In the genomic region with DNA sequence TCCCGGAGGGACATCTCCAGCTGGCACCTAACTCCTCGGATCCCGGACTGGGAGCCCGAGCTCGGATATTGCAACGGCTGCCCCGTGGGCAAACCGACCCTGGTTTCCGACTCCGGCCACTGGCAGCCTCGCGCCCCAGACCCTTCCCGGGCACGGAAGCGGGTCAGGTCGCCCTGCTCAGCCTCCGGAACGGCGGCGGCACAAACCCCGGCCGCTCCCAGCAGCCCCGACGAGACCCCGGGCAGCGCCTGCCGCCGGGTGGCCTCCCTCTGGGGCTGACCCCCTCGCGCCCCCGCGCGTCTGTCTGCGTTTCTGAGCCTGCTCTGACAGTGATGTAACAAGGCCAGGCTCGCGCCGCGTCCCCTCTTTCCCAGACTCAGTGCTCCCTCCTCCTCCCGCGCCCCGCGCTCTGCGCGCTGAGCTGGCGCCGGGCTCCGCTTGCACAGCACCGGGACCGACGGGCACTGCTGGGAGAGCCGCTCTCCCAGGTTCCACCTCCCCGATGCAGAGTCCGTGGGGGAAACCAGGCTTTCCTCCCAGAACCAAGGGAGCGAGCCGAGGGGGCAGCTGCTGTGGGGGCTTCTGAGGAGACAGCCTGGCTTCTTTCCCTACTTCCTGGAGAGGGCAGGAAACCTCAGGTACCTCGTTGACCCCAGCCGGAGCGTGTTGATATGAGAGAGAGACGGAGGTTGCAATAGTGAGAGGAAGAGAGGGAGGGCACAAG, we compare ENCODE assay signal across 13 cellular contexts. TPM values are rescaled to one million over a fixed set of nuclear protein-coding genes. Genes with fewer than 3 reads are reported as not detected.
A peak's percentile ranks its signal among the peaks of the same experiment; 100 is the strongest.
DNase-seq lines count a peak whose midpoint lies in the region; ATAC-seq and TF ChIP-seq lines count a peak whose summit lies in the region.
"Had no signal": no experiment of that assay in that cellular context is flagged by ENCODE, and none has a peak within 500 bp of the region (broad histone marks: within the 10 kb centered on the region; RNA-seq: fewer than 3 reads in every experiment).

Gene TMEM215 (plus strand): TSS at position 373 of the 724 bp plus-strand sequence. CDS start 644 bp downstream, outside the sequence.

- DNase-seq in NCI-H82 treated with DMSO at 0.1 percent for 48 hours (lab: John Stamatoyannopoulos, UW; ENCODE audit: unreplicated experiment) (peak; percentile 9), heart right ventricle (no peak), retina (peak; percentile 94), caudate nucleus (lab: John Stamatoyannopoulos, UW) (no peak), Caco-2 (no peak)
- DNase-seq: activated CD4-positive, CD25-positive, alpha-beta regulatory T cell; KBM-7; PC-3 had no signal

- H3K36me3 Mint-ChIP-seq in Caco-2 (ENCODE audit: insufficient read depth, unreplicated experiment): no peaks in the 10 kb centered on the region

- H3K36me3 ChIP-seq in HUES48 (ENCODE audit: control insufficient read depth, insufficient read depth, low read length) (no peaks in the 10 kb centered on the region), heart right ventricle (no peaks in the 10 kb centered on the region), Caco-2 (ENCODE audit: control insufficient read depth, insufficient read depth, low read length) (no peaks in the 10 kb centered on the region)

- intact Hi-C loops in heart right ventricle (cut with DNase I) (loop anchor here in 2 of 10 donors (10.0 kb wide), 2 partner anchors 61 to 81 kb away; no protein-coding TSS in a partner anchor), Caco-2 (cut with micrococcal nuclease; ENCODE audit: unreplicated experiment) (no loop called here)

- no peak within 1 kb of the TSS for H3K27ac ChIP-seq in HUES48 (ENCODE audit: low read depth, low read length)
- H3K27ac ChIP-seq in heart right ventricle: no peak within 1 kb of the TSS
- no peak within 1 kb of the TSS for H3K27ac ChIP-seq in caudate nucleus (ENCODE audit: low read depth, low read length)

- CTCF ChIA-PET in Caco-2 (lab: Charles Lee): no interaction called here

- no peak within 1 kb of the TSS for H3K27ac Mint-ChIP-seq in Caco-2 (ENCODE audit: unreplicated experiment)
- H3K27ac Mint-ChIP-seq: natural killer cell treated with Interleukin-12 subunit alpha and Interleukin-12 subunit beta and Interleukin-15 and Interleukin-18, amount 100 ng/mL, for 72 hours had no signal

- H3K27me3 ChIP-seq in HUES48 (ENCODE audit: control insufficient read depth, insufficient read depth, low read length): peaks cover 68% of the 10 kb centered on the region
- peaks cover 8 to 73% (median 62%) of the 10 kb centered on the region in 7 donors for H3K27me3 ChIP-seq in heart right ventricle
- no peaks in the 10 kb centered on the region; the same call in 1 of the 2 replicates for H3K27me3 ChIP-seq in Caco-2 (replicated peaks; ENCODE audit: control insufficient read depth, insufficient read depth, low read length)

- H3K4me1 ChIP-seq in HUES48 (ENCODE audit: control insufficient read depth, insufficient read depth, low read length) (peaks cover 3% of the 10 kb centered on the region; the same call in 1 of the 2 replicates), heart right ventricle (peaks cover 0 to 11% (median 0%) of the 10 kb centered on the region in 9 donors), Caco-2 (no peaks in the 10 kb centered on the region)

- H3K4me1 Mint-ChIP-seq in Caco-2 (ENCODE audit: low read depth, unreplicated experiment): no peaks in the 10 kb centered on the region

- TF ChIP-seq CTCF in heart right ventricle (IDR thresholded peaks at IDR 0.05) (no peak), Caco-2 (IDR thresholded peaks at IDR 0.05; ENCODE audit: insufficient read depth in 1 of 2, low read depth in 1 of 2, low read length in 1 of 2, severe bottlenecking in 1 of 2, unreplicated experiment in 1 of 2) (no peak)

- H3K9ac ChIP-seq in HUES48 (ENCODE audit: low read depth, low read length): peak within 1 kb of the TSS; percentile 36; the same call in 1 of the 2 replicates

- peaks cover 16% of the 10 kb centered on the region for H3K27me3 Mint-ChIP-seq in Caco-2 (ENCODE audit: insufficient read depth, unreplicated experiment)

- H3K9me3 ChIP-seq in HUES48 (ENCODE audit: control insufficient read depth, insufficient read depth, low read length): no peaks in the 10 kb centered on the region
- no peaks in the 10 kb centered on the region for H3K9me3 ChIP-seq in heart right ventricle
- no peaks in the 10 kb centered on the region for H3K9me3 ChIP-seq in Caco-2

- 1 to 2% methylated on average over 50 to 59 of the region's 59 CpGs for WGBS in heart right ventricle, 2 donors

- BruUV-seq in Caco-2 (replicated peaks; lab: Mats Ljungman, UMichigan): no TSS peak

- H3K4me3 ChIP-seq in HUES48 (ENCODE audit: low read depth, low read length) (peak within 1 kb of the TSS; percentile 93), heart right ventricle (peak within 1 kb of the TSS in 6 of 10 donors; percentile 14 to 39 (median 22)), Caco-2 (ENCODE audit: low read depth, low read length) (no peak within 1 kb of the TSS)

- ATAC-seq in heart right ventricle: peak in 2 of 8 donors; percentile 16 to 37
- no peak for ATAC-seq in GM18870 (IDR thresholded peaks at IDR 0.05; ENCODE audit: unreplicated experiment)
- ATAC-seq in GM19467 (IDR thresholded peaks at IDR 0.05; ENCODE audit: unreplicated experiment): no peak
- ATAC-seq: PC-3 had no signal

- H3K4me3 Mint-ChIP-seq in Caco-2 (ENCODE audit: unreplicated experiment): no peak within 1 kb of the TSS
- H3K4me3 Mint-ChIP-seq: natural killer cell treated with Interleukin-12 subunit alpha and Interleukin-12 subunit beta and Interleukin-15 and Interleukin-18, amount 100 ng/mL, for 72 hours had no signal

- POLR2A ChIA-PET in Caco-2 (lab: Charles Lee): no interaction called here

- H3K9me3 Mint-ChIP-seq in Caco-2 (ENCODE audit: unreplicated experiment): no peaks in the 10 kb centered on the region

RNA-seq across cellular contexts. Expression of gene TMEM215, which starts in this region (rescaled TPM):
- total RNA-seq in heart right ventricle (not detected), Caco-2 (2022) (not detected in 2 replicates)
- not detected for polyA plus RNA-seq in heart right ventricle
- total RNA-seq: fibroblast of villous mesenchyme; natural killer cell treated with Interleukin-12 subunit alpha and Interleukin-12 subunit beta and Interleukin-15 and Interleukin-18, amount 100 ng/mL, for 72 hours; PC-3 had no signal

Comparison
In these comparisons a context has a peak if more than half of its experiments do, and no peak if none do; other contexts are left out.
1. DNase-seq: peak in NCI-H82 treated with DMSO at 0.1 percent for 48 hours (single experiment) and retina (single experiment); none in heart right ventricle (0 of 2), caudate nucleus (0 of 61) and Caco-2 (0 of 2).